ENCODE assay signal across 29 cellular contexts in the genomic region with DNA sequence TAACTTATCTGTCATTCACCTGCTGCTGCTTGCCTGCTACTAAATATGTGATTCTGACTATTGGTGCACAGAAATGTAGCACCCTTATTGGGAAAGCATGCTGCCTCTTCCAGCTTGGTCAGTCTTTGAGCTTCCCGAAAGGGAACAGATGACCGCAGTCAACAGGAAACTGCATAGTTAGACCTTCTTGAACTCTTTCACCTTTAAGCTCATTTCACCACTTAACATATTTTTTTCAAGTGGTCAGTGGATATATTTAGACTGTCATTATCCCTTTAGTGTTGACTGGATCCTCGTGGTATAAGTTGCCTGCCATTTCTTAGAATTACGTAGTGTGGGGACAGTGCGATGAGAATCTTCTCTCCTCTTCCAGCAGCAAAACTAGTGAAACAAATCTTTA.
DNase-seq lines count a peak whose midpoint lies in the region; ATAC-seq and TF ChIP-seq lines count a peak whose summit lies in the region.
"Had no signal": no experiment of that assay in that cellular context is flagged by ENCODE, and none has a peak within 500 bp of the region (broad histone marks: within the 10 kb centered on the region; RNA-seq: fewer than 3 reads in every experiment).

No MANE protein-coding gene starts in this region.

- H3K27ac Mint-ChIP-seq in neural crest cell (ENCODE audit: unreplicated experiment), result peak overlapping the region; percentile 68
- no peak overlapping the region for H3K27ac Mint-ChIP-seq in activated CD4-positive, alpha-beta memory T cell treated with anti-CD3 and anti-CD28 coated beads for 36 hours
- H3K27ac Mint-ChIP-seq: activated naive CD8-positive, alpha-beta T cell; activated T-helper 17 cell treated with anti-CD3 and anti-CD28 coated beads, Interleukin-2, amount 50 U/mL, for 72 hours; neural progenitor cell; progenitor cell of endocrine pancreas; T-helper 2 cell treated with Interferon-gamma antibody and Interleukin-4, amounts not matched to agents 5 μg/mL and 100 μg/mL, for 36 hours had no signal

- no TSS peak for BruUV-seq in A673 (replicated peaks; lab: Mats Ljungman, UMichigan)

- H3K4me3 Mint-ChIP-seq in neural crest cell, result peak overlapping the region; percentile 25
- H3K4me3 Mint-ChIP-seq in activated CD4-positive, alpha-beta memory T cell treated with anti-CD3 and anti-CD28 coated beads for 36 hours, result no peak overlapping the region
- H3K4me3 Mint-ChIP-seq: activated naive CD8-positive, alpha-beta T cell; activated T-helper 17 cell treated with anti-CD3 and anti-CD28 coated beads, Interleukin-2, amount 50 U/mL, for 72 hours; neural progenitor cell; T-helper 2 cell treated with Interferon-gamma antibody and Interleukin-4, amounts not matched to agents 5 μg/mL and 100 μg/mL, for 36 hours had no signal

- H3K27me3 Mint-ChIP-seq in neural crest cell (ENCODE audit: low read depth), result no peaks in the 10 kb centered on the region
- H3K27me3 Mint-ChIP-seq in activated CD4-positive, alpha-beta memory T cell treated with anti-CD3 and anti-CD28 coated beads for 36 hours, result no peaks in the 10 kb centered on the region
- H3K27me3 Mint-ChIP-seq: activated naive CD8-positive, alpha-beta T cell; activated T-helper 17 cell treated with anti-CD3 and anti-CD28 coated beads, Interleukin-2, amount 50 U/mL, for 72 hours; progenitor cell of endocrine pancreas had no signal

- TF ChIP-seq CTCF in A673 (conservative IDR thresholded peaks at IDR 0.05; ENCODE audit: low read depth, low read length) (no peak), right atrium auricular region (IDR thresholded peaks at IDR 0.05) (no peak), neural crest cell (conservative IDR thresholded peaks at IDR 0.05) (no peak)

- H3K27ac ChIP-seq in A673 (ENCODE audit: low read depth, low read length, poor library complexity, severe bottlenecking) (peak overlapping the region; percentile 3), SK-N-MC (peak overlapping the region; percentile 33; the same call in 1 of the 2 replicates), right atrium auricular region (peak overlapping the region; percentile 49 to 85)
- H3K27ac ChIP-seq: A549, esophagus muscularis mucosa, gastroesophageal sphincter, neural progenitor cell, thyroid gland had no signal

- H3K9me3 ChIP-seq in A673 (ENCODE audit: low read depth, low read length, poor library complexity, severe bottlenecking) (no peaks in the 10 kb centered on the region), SK-N-MC (ENCODE audit: low read depth, low read length) (no peaks in the 10 kb centered on the region; the same call in 1 of the 2 replicates), right atrium auricular region (peaks cover 0 to 5% of the 10 kb centered on the region in 2 donors)
- H3K9me3 ChIP-seq: A549, BE2C, esophagus muscularis mucosa, gastroesophageal sphincter, thyroid gland had no signal

- peaks cover 70% of the 10 kb centered on the region for H3K4me1 Mint-ChIP-seq in neural crest cell
- H3K4me1 Mint-ChIP-seq in activated CD4-positive, alpha-beta memory T cell treated with anti-CD3 and anti-CD28 coated beads for 36 hours (ENCODE audit: low read depth), result peaks cover 3% of the 10 kb centered on the region
- H3K4me1 Mint-ChIP-seq: activated T-helper 17 cell treated with anti-CD3 and anti-CD28 coated beads, Interleukin-2, amount 50 U/mL, for 72 hours had no signal

- CTCF ChIA-PET in A673 (lab: Charles Lee), result no interaction called here
- CTCF ChIA-PET in activated CD4-positive, alpha-beta memory T cell treated with anti-CD3 and anti-CD28 coated beads for 36 hours (lab: Charles Lee), result no interaction called here

- no peaks in the 10 kb centered on the region for H3K9me3 Mint-ChIP-seq in neural crest cell
- H3K9me3 Mint-ChIP-seq in activated CD4-positive, alpha-beta memory T cell treated with anti-CD3 and anti-CD28 coated beads for 36 hours, result peaks cover 3% of the 10 kb centered on the region
- H3K9me3 Mint-ChIP-seq: activated T-helper 17 cell treated with anti-CD3 and anti-CD28 coated beads, Interleukin-2, amount 50 U/mL, for 72 hours; neural progenitor cell; T-helper 2 cell treated with Interferon-gamma antibody and Interleukin-4, amounts not matched to agents 5 μg/mL and 100 μg/mL, for 36 hours had no signal

- no peak for ATAC-seq in GM19324 (IDR thresholded peaks at IDR 0.05; ENCODE audit: low FRiP score, unreplicated experiment)
- no peak for ATAC-seq in HG03432 (IDR thresholded peaks at IDR 0.05; ENCODE audit: unreplicated experiment)
- ATAC-seq: A549; activated T-helper 17 cell treated with anti-CD3 and anti-CD28 coated beads, Interleukin-2, amount 50 U/mL, for 72 hours; gastroesophageal sphincter had no signal

- no peak overlapping the region for H3K4me3 ChIP-seq in A673 (ENCODE audit: low read depth, low read length, poor library complexity, severe bottlenecking)
- peak overlapping the region; percentile 39; the same call in 1 of the 2 replicates for H3K4me3 ChIP-seq in SK-N-MC
- no peak overlapping the region for H3K4me3 ChIP-seq in right atrium auricular region
- H3K4me3 ChIP-seq: A549, esophagus muscularis mucosa, gastroesophageal sphincter, neural progenitor cell, smooth muscle cell, thyroid gland had no signal

- H3K4me1 ChIP-seq in A673 (ENCODE audit: insufficient read depth, low read length, poor library complexity, severe bottlenecking) (peaks cover 47% of the 10 kb centered on the region), right atrium auricular region (peaks cover 0 to 15% of the 10 kb centered on the region in 2 donors)
- H3K4me1 ChIP-seq: A549, BE2C, gastroesophageal sphincter had no signal

- intact Hi-C loops in A673 (cut with micrococcal nuclease; ENCODE audit: unreplicated experiment), result no loop called here
- intact Hi-C loops in activated CD4-positive, alpha-beta memory T cell treated with anti-CD3 and anti-CD28 coated beads for 36 hours (cut with micrococcal nuclease), result no loop called here

- H3K36me3 ChIP-seq in A673 (ENCODE audit: insufficient read depth, low read length, poor library complexity, severe bottlenecking) (no peaks in the 10 kb centered on the region), SK-N-MC (ENCODE audit: insufficient read depth, low read length) (no peaks in the 10 kb centered on the region), right atrium auricular region (peaks cover 7% of the 10 kb centered on the region)
- H3K36me3 ChIP-seq: BE2C, thyroid gland had no signal

- peaks cover 8% of the 10 kb centered on the region for H3K36me3 Mint-ChIP-seq in neural crest cell (ENCODE audit: low read depth)
- peaks cover 13% of the 10 kb centered on the region for H3K36me3 Mint-ChIP-seq in activated CD4-positive, alpha-beta memory T cell treated with anti-CD3 and anti-CD28 coated beads for 36 hours

- no peak overlapping the region for H3K9ac ChIP-seq in SK-N-MC (ENCODE audit: insufficient read length)
- H3K9ac ChIP-seq: neural progenitor cell had no signal

- POLR2A ChIA-PET in A673 (lab: Charles Lee; ENCODE audit: low non-redundant PET), result no interaction called here
- POLR2A ChIA-PET in activated CD4-positive, alpha-beta memory T cell treated with anti-CD3 and anti-CD28 coated beads for 36 hours (lab: Charles Lee), result interaction anchor here (1.1 kb wide), 1 partner anchor 62 kb away, joined by 3 read pairs; no protein-coding TSS in a partner anchor

- H3K27me3 ChIP-seq in A673 (replicated peaks; ENCODE audit: insufficient read depth, low read depth, low read length, poor library complexity), result no peaks in the 10 kb centered on the region
- no peaks in the 10 kb centered on the region for H3K27me3 ChIP-seq in right atrium auricular region
- H3K27me3 ChIP-seq: BE2C, esophagus muscularis mucosa, gastroesophageal sphincter, neural progenitor cell, thyroid gland had no signal

- no peak for DNase-seq in A673 (ENCODE audit: low spot score)
- DNase-seq in SK-N-MC (ENCODE audit: low read depth, low spot score), result no peak
- no peak for DNase-seq in right atrium auricular region (ENCODE audit: low spot score)
- DNase-seq in neural crest cell (ENCODE audit: low read depth, low spot score), result no peak
- DNase-seq in activated CD4-positive, alpha-beta memory T cell treated with anti-CD3 and anti-CD28 coated beads for 36 hours, result no peak
- DNase-seq in pons (ENCODE audit: low spot score), result no peak
- DNase-seq: activated CD8-positive, alpha-beta memory T cell treated with anti-CD3 and anti-CD28 coated beads, Interleukin-2, amount 50 U/mL, for 4 hours; BE2C; DMS79; effector CD8-positive, alpha-beta T cell; kidney glomerular epithelial cell; NCI-H1092 treated with DMSO at 0.1 percent for 48 hours; NCI-H2029; NCI-H345; NCI-H774; stimulated activated CD4-positive, alpha-beta T cell treated with anti-CD3 and anti-CD28 coated beads, Interleukin-2, amount 100 ng/mL, for 48 hours; stimulated activated naive CD4-positive, alpha-beta T cell treated with Interleukin-2 at 50 U/mL for 16 hours; thyroid gland had no signal

Comparison
In these comparisons a context has a peak if more than half of its experiments do, and no peak if none do; other contexts are left out.
1. H3K27ac ChIP-seq: peak in every context shown above with its lines; median percentile 67 in right atrium auricular region; 33 in SK-N-MC; 3 in A673.